In the genomic region with DNA sequence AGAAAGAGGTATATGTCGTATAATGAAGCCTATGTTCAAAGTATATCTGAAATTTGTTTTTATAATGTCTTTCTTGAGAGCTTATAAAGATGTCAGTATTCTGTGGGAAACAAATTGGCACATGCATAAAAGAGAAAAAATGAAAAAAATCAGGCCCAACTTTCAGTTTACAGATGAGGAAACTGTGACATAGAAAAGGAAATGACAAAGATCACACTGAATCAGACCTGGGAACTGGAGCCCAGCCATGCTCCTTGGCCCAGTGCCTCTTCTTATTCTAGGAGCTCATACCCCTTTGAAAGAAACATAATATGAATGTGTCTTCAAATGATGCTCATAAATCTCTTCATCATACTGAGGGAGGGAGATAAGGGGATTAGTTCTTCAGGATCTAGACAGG, we compare ENCODE assay signal across 8 cellular contexts. TPM values are rescaled to one million over a fixed set of nuclear protein-coding genes. Genes with fewer than 3 reads are reported as not detected.
DNase-seq lines count a peak whose midpoint lies in the region; ATAC-seq and TF ChIP-seq lines count a peak whose summit lies in the region.

No MANE protein-coding gene starts in this region.

- H4K20me1 ChIP-seq in H9 (ENCODE audit: control insufficient read depth, insufficient read depth, insufficient read length), result no peaks in the 10 kb centered on the region

- DNase-seq in H9 (no peak), SK-N-MC (ENCODE audit: low read depth, low spot score) (no peak), epithelial cell of prostate (ENCODE audit: low read depth, low spot score) (no peak), pulmonary artery endothelial cell (ENCODE audit: low read depth, low spot score) (peak; percentile 71), NCI-H526 treated with DMSO at 0.1 percent for 48 hours (lab: John Stamatoyannopoulos, UW) (no peak), mesendoderm (no peak)

- ATAC-seq in HG02973 (IDR thresholded peaks at IDR 0.05; ENCODE audit: unreplicated experiment) (no peak), GM19397 (IDR thresholded peaks at IDR 0.05; ENCODE audit: unreplicated experiment) (no peak)

- H2BK120ac ChIP-seq in H9 (ENCODE audit: low read depth, low read length, poor library complexity, severe bottlenecking) (no peak overlapping the region), mesendoderm (ENCODE audit: low read depth, low read length) (no peak overlapping the region)

- H4K5ac ChIP-seq in H9 (ENCODE audit: insufficient read length, low read depth, low read length) (no peak overlapping the region), mesendoderm (ENCODE audit: low read length) (no peak overlapping the region)

- H3K14ac ChIP-seq in H9 (ENCODE audit: insufficient read depth, low read length), result no peak overlapping the region

- H2AK5ac ChIP-seq in H9 (ENCODE audit: insufficient read length, low read length) (no peak overlapping the region), mesendoderm (ENCODE audit: low read length) (no peak overlapping the region)

- H3K79me1 ChIP-seq in H9 (ENCODE audit: insufficient read depth, low read depth, low read length, poor library complexity, severe bottlenecking) (no peaks in the 10 kb centered on the region), mesendoderm (ENCODE audit: low read length) (peaks cover 3% of the 10 kb centered on the region)

- H3K9ac ChIP-seq in H9 (ENCODE audit: extremely low read depth, insufficient read length, low read length) (no peak overlapping the region), SK-N-MC (ENCODE audit: insufficient read length) (peak overlapping the region; percentile 99), mesendoderm (ENCODE audit: low read length) (no peak overlapping the region)

- H2AFZ ChIP-seq in H9 (ENCODE audit: low read length), result no peak overlapping the region

- H3K27me3 Mint-ChIP-seq in H9 (ENCODE audit: low read depth), result no peaks in the 10 kb centered on the region; the same call in 1 of the 2 replicates

- H3K79me2 ChIP-seq in H9 (ENCODE audit: insufficient read depth, low read length), result no peaks in the 10 kb centered on the region
- no peaks in the 10 kb centered on the region for H3K79me2 ChIP-seq in mesendoderm (ENCODE audit: control insufficient read depth, insufficient read depth, low read length)

- 0 out of 7 replicates have a peak overlapping the region, but pooled peaks of 1 of the 3 experiments have one; percentile 11 for H3K27ac Mint-ChIP-seq in H9

- H3K27me3 ChIP-seq in H9 (ENCODE audit: insufficient read depth, low read length) (no peaks in the 10 kb centered on the region), mesendoderm (ENCODE audit: insufficient read depth, low read length, poor library complexity) (no peaks in the 10 kb centered on the region)

- H3K27ac ChIP-seq in H9 (ENCODE audit: insufficient read length, low read depth, low read length) (no peak overlapping the region), SK-N-MC (no peak overlapping the region), epithelial cell of prostate (peak overlapping the region; percentile 82), mesendoderm (ENCODE audit: low read depth, low read length) (no peak overlapping the region)

- no peak overlapping the region for H2BK20ac ChIP-seq in H9 (ENCODE audit: low read depth, low read length, poor library complexity, severe bottlenecking)

- WGBS in H9 (ENCODE audit: extremely low coverage, insufficient read length, low lambda C conversion rate), result no CpG with 5 or more reads among the region's 1 CpG
- no CpG with 5 or more reads among the region's 1 CpG for WGBS in mesendoderm (ENCODE audit: extremely low coverage, insufficient coverage, low lambda C conversion rate)

- H3K36me3 ChIP-seq in SK-N-MC (ENCODE audit: insufficient read depth, low read length) (peaks cover 3% of the 10 kb centered on the region; the same call in 1 of the 2 replicates), mesendoderm (ENCODE audit: control insufficient read depth, insufficient read depth, low read length) (no peaks in the 10 kb centered on the region)

- H3K36me3 Mint-ChIP-seq in H9 (ENCODE audit: insufficient read depth in 1 of 3, low read depth in 3 of 3), result peaks cover 0 to 8% (median 5%) of the 10 kb centered on the region in 3 experiments; a peak in 4 of 7 replicates

- H3K4me3 Mint-ChIP-seq in H9, result peak overlapping the region; percentile 95 to 96

- H3K9me3 ChIP-seq in H9 (ENCODE audit: control insufficient read depth, low read depth, low read length), result no peaks in the 10 kb centered on the region
- no peaks in the 10 kb centered on the region for H3K9me3 ChIP-seq in SK-N-MC (ENCODE audit: low read depth, low read length)

- H3K4ac ChIP-seq in H9 (ENCODE audit: low read depth, low read length) (no peak overlapping the region), mesendoderm (ENCODE audit: low read depth, low read length) (no peak overlapping the region)

- TF ChIP-seq CTCF in H9 (conservative IDR thresholded peaks at IDR 0.05), result no peak

- H2BK5ac ChIP-seq in H9 (ENCODE audit: insufficient read length, low read length) (no peak overlapping the region), mesendoderm (ENCODE audit: low read length) (no peak overlapping the region)

- H3K18ac ChIP-seq in H9 (ENCODE audit: insufficient read length, low read depth, low read length) (no peak overlapping the region), mesendoderm (ENCODE audit: low read length) (no peak overlapping the region)

- peak overlapping the region; percentile 95 for H3K4me2 ChIP-seq in H9 (ENCODE audit: insufficient read depth, insufficient read length, low read length)
- no peak overlapping the region for H3K4me2 ChIP-seq in mesendoderm (ENCODE audit: low read length)

- no peak overlapping the region for H4K8ac ChIP-seq in H9 (replicated peaks; ENCODE audit: insufficient read length, low read depth, low read length)
- H4K8ac ChIP-seq in mesendoderm (ENCODE audit: low read depth, low read length), result no peak overlapping the region

- no peaks in the 10 kb centered on the region for H3K9me3 Mint-ChIP-seq in H9

- H3K4me3 ChIP-seq in SK-N-MC, result peak overlapping the region; percentile 99
- no peak overlapping the region for H3K4me3 ChIP-seq in mesendoderm (ENCODE audit: low read length)

- H3K56ac ChIP-seq in H9 (ENCODE audit: insufficient read length, low read depth, low read length) (no peak overlapping the region), mesendoderm (ENCODE audit: low read length) (no peak overlapping the region)

- H3K23me2 ChIP-seq in H9 (ENCODE audit: insufficient read length, low read depth, low read length, poor library complexity, severe bottlenecking), result peaks cover 7% of the 10 kb centered on the region

- peaks cover 7 to 9% of the 10 kb centered on the region in 2 experiments for H3K4me1 Mint-ChIP-seq in H9

- H2BK15ac ChIP-seq in H9 (ENCODE audit: low read depth, low read length) (no peak overlapping the region), mesendoderm (replicated peaks; ENCODE audit: low read depth) (no peak overlapping the region)

- H3K23ac ChIP-seq in H9 (ENCODE audit: insufficient read length, low read depth, low read length) (no peak overlapping the region), mesendoderm (ENCODE audit: low read length) (no peak overlapping the region)

- no peak overlapping the region for H3T11ph ChIP-seq in H9 (ENCODE audit: low read length)

- no peaks in the 10 kb centered on the region for H3K4me1 ChIP-seq in H9 (ENCODE audit: insufficient read depth, low read length)
- H3K4me1 ChIP-seq in mesendoderm (ENCODE audit: control insufficient read depth, low read depth, low read length), result no peaks in the 10 kb centered on the region

- no peak overlapping the region for H4K91ac ChIP-seq in H9 (ENCODE audit: insufficient read length, low read depth, low read length)

- H2BK12ac ChIP-seq in H9 (ENCODE audit: insufficient read length, low read depth, low read length), result no peak overlapping the region

RNA-seq across cellular contexts. Expression of a gene that starts 48.4 kb away (rescaled TPM):
- total RNA-seq in H9 (2021) (16.5 and 19.8 TPM in 2 replicates), pulmonary artery endothelial cell (44.4 and 55.1 TPM in 2 replicates)
- 5.0 TPM for polyA plus RNA-seq in mesendoderm (2013, experiment 1 of 2)
- 5.0 TPM for polyA plus RNA-seq in mesendoderm (2013, experiment 2 of 2)
